ENCODE assay signal across 11 cellular contexts in genomic region chr3:123656691-123657090, GRCh38.
A peak's percentile ranks its signal among the peaks of the same experiment; 100 is the strongest.
DNase-seq lines count a peak whose midpoint lies in the region; ATAC-seq and TF ChIP-seq lines count a peak whose summit lies in the region.
"Had no signal": no experiment of that assay in that cellular context is flagged by ENCODE, and none has a peak within 500 bp of the region (broad histone marks: within the 10 kb centered on the region; RNA-seq: fewer than 3 reads in every experiment).

No MANE protein-coding gene starts in this region.

- CTCF ChIA-PET in BJ (lab: Yijun Ruan, JAX) = interaction anchor here (1.2 to 9.4 kb wide), 3 partner anchors 10 to 23 kb away, joined by 3 to 104 read pairs (median 4); no protein-coding TSS in a partner anchor

- POLR2A ChIA-PET in BJ (lab: Charles Lee) = no interaction called here

- no peak for ATAC-seq in GM21423 (IDR thresholded peaks at IDR 0.05; ENCODE audit: unreplicated experiment)
- ATAC-seq: T-helper 17 cell had no signal

- TF ChIP-seq CTCF in BJ (IDR thresholded peaks at IDR 0.05; ENCODE audit: insufficient read depth, low read depth, low read length) (peak; percentile 13; the same call in 1 of the 2 replicates), HFF-Myc (IDR thresholded peaks at IDR 0.05; ENCODE audit: low read depth, low read length, missing control alignments) (peak; percentile 31), chondrocyte (IDR thresholded peaks at IDR 0.05) (peak; percentile 62), nephron progenitor cell (IDR thresholded peaks at IDR 0.05) (peak; percentile 23)

- H3K9me3 Mint-ChIP-seq in chondrocyte (ENCODE audit: low read depth) (peaks cover 3% of the 10 kb centered on the region), nephron progenitor cell (peaks cover 3% of the 10 kb centered on the region)

- H3K4me3 ChIP-seq in BJ (ENCODE audit: low read depth, low read length) (no peak overlapping the region), HFF-Myc (replicated peaks; ENCODE audit: low read depth, low read length) (no peak overlapping the region)
- H3K4me3 ChIP-seq: dorsolateral prefrontal cortex had no signal

- no peak overlapping the region for H3K4me3 Mint-ChIP-seq in chondrocyte (ENCODE audit: unreplicated experiment)
- no peak overlapping the region for H3K4me3 Mint-ChIP-seq in nephron progenitor cell
- H3K4me3 Mint-ChIP-seq: T-helper 17 cell had no signal

- H3K36me3 ChIP-seq in BJ (ENCODE audit: control insufficient read depth, insufficient read depth, low read length) = peaks cover 39% of the 10 kb centered on the region

- H3K4me1 Mint-ChIP-seq in chondrocyte (ENCODE audit: low read depth) (peaks cover 100% of the 10 kb centered on the region), nephron progenitor cell (peaks cover 62% of the 10 kb centered on the region)

- H3K27me3 ChIP-seq in BJ (ENCODE audit: control insufficient read depth, insufficient read depth, low read length) = no peaks in the 10 kb centered on the region
- H3K27me3 ChIP-seq: dorsolateral prefrontal cortex had no signal

- H3K27me3 Mint-ChIP-seq in chondrocyte (ENCODE audit: low read depth) (no peaks in the 10 kb centered on the region), nephron progenitor cell (ENCODE audit: low read depth, poor library complexity) (no peaks in the 10 kb centered on the region)

- DNase-seq in BJ (ENCODE audit: low read depth) (no peak), HFF-Myc (ENCODE audit: extremely low read depth, low read depth) (no peak), chondrocyte (ENCODE audit: low spot score) (no peak), nephron progenitor cell (no peak), NCI-H2196 treated with DMSO at 0.1 percent for 48 hours (lab: John Stamatoyannopoulos, UW; ENCODE audit: unreplicated experiment) (no peak), anterior cingulate cortex (lab: John Stamatoyannopoulos, UW) (no peak)
- DNase-seq in effector CD8-positive, alpha-beta T cell (lab: John Stamatoyannopoulos, UW) = no peak
- DNase-seq: activated T-cell treated with anti-CD3 and anti-CD28 coated beads, Interleukin-2, amount 50 U/mL, for 48 hours; dorsolateral prefrontal cortex; T-helper 17 cell had no signal

- H3K27ac Mint-ChIP-seq in chondrocyte (ENCODE audit: unreplicated experiment) = peak overlapping the region; percentile 93
- no peak overlapping the region for H3K27ac Mint-ChIP-seq in nephron progenitor cell
- H3K27ac Mint-ChIP-seq: T-helper 17 cell had no signal

- H3K36me3 Mint-ChIP-seq in chondrocyte (ENCODE audit: low read depth) (peaks cover 42% of the 10 kb centered on the region), nephron progenitor cell (ENCODE audit: low read depth) (peaks cover 23% of the 10 kb centered on the region)
